20 cellular contexts compared by ENCODE assay signal in the genomic region with DNA sequence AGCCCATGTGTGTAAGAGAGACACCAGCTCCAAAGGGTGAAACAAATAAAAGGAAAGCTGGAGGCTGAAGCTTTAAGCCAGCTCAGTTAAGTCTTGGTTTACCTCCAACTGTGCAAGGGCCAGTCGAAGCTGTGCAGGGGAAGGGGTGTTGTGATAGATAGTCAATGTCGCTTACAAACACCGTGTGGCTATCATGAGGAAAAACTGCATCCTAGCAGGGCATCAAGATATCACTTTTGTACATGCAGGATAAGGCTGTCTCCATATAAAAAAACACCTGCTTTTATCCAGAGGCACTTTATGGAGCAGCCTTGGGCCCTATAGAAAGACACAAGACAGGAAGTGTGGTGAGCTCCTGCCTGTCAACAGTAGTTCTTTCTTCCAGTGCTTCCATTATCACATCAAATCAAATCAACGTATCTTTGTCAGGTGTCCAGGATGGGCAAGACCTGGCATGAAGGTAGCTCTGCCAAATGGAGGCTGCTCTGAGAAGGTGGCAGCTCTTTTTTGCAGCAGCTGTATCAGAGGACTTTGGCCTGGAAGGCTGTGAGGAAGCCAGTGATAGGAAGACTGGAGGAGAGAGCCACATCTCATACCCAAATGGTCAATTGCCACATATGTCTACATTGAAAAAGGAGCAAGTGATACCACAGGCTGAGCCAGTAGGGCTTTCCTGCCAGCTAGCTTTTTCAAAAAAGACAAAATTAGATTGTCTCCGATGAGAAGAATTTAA. TPM values are rescaled to one million over a fixed set of nuclear protein-coding genes. Genes with fewer than 3 reads are reported as not detected.
DNase-seq lines count a peak whose midpoint lies in the region; ATAC-seq, FAIRE-seq and TF ChIP-seq lines count a peak whose summit lies in the region.
"Had no signal": no experiment of that assay in that cellular context is flagged by ENCODE, and none has a peak within 500 bp of the region (broad histone marks: within the 10 kb centered on the region; RNA-seq: fewer than 3 reads in every experiment).

No MANE protein-coding gene starts in this region.

- H3K9me3 ChIP-seq in HepG2 (ENCODE audit: low read length) (no peaks in the 10 kb centered on the region), small intestine (ENCODE audit: control insufficient read depth, low read depth) (no peaks in the 10 kb centered on the region)
- H3K9me3 ChIP-seq: neutrophil had no signal

- H3K27me3 ChIP-seq in HepG2 (ENCODE audit: control insufficient read depth in 1 of 2, insufficient read depth in 2 of 2, low read length in 2 of 2) (no peaks in the 10 kb centered on the region), small intestine (ENCODE audit: control insufficient read depth in 2 of 2, insufficient read depth in 2 of 2, low read length in 2 of 2) (no peaks in the 10 kb centered on the region)
- H3K27me3 ChIP-seq: neutrophil had no signal

- H3K4me1 ChIP-seq in HepG2 (ENCODE audit: insufficient read depth, low read length) (peaks cover 53% of the 10 kb centered on the region), small intestine (ENCODE audit: control insufficient read depth in 2 of 2, insufficient read depth in 1 of 2, low read depth in 1 of 2, low read length in 1 of 2) (peaks cover 0 to 2% of the 10 kb centered on the region in 2 donors)

- peak overlapping the region; percentile 39 for H3K4me2 ChIP-seq in HepG2 (ENCODE audit: low read depth, low read length)

- H3K4me1 Mint-ChIP-seq in MCF 10A (ENCODE audit: insufficient read depth, unreplicated experiment): peaks cover 27% of the 10 kb centered on the region
- H3K4me1 Mint-ChIP-seq in naive thymus-derived CD8-positive, alpha-beta T cell: no peaks in the 10 kb centered on the region
- H3K4me1 Mint-ChIP-seq: activated CD4-positive, alpha-beta T cell treated with anti-CD3 and anti-CD28 coated beads for 36 hours; brain had no signal

- no peaks in the 10 kb centered on the region for H3K36me3 Mint-ChIP-seq in MCF 10A (ENCODE audit: insufficient read depth, unreplicated experiment)
- peaks cover 0 to 6% (median 0%) of the 10 kb centered on the region in 3 donors for H3K36me3 Mint-ChIP-seq in naive thymus-derived CD8-positive, alpha-beta T cell
- H3K36me3 Mint-ChIP-seq: brain had no signal

- in situ Hi-C loops in HepG2 (cut with HindIII; ENCODE audit: extremely low pct_ligation_motif_present, low pct_unique_long_range_greater_than_20kb): no loop called here

- TF ChIP-seq CTCF in MCF 10A (IDR thresholded peaks at IDR 0.05; ENCODE audit: unreplicated experiment): no peak
- no peak for TF ChIP-seq CTCF in HepG2 (CRISPR knock-in tag; IDR thresholded peaks at IDR 0.05)

- no peaks in the 10 kb centered on the region for H3K36me3 ChIP-seq in HepG2 (replicated peaks in 1 of 2; ENCODE audit: control insufficient read depth in 1 of 2, insufficient read depth in 2 of 2, low read length in 2 of 2)
- H3K36me3 ChIP-seq in small intestine (ENCODE audit: control insufficient read depth in 2 of 2, insufficient read depth in 2 of 2, low read length in 2 of 2): no peaks in the 10 kb centered on the region
- H3K36me3 ChIP-seq: neutrophil had no signal

- CTCF ChIA-PET in MCF 10A (lab: Yijun Ruan, JAX): interaction anchor here (0.7 to 1.9 kb wide), 6 partner anchors 14 to 1431 kb away, joined by 3 to 8 read pairs (median 3); partner anchors contain the start of gene SELENOP
- CTCF ChIA-PET in HepG2 (lab: Yijun Ruan, JAX; ENCODE audit: low intra/inter-chr PET ratio, low total read pairs): no interaction called here

- peak overlapping the region; percentile 81 for H3K27ac Mint-ChIP-seq in MCF 10A (ENCODE audit: low read depth, unreplicated experiment)
- no peak overlapping the region for H3K27ac Mint-ChIP-seq in naive thymus-derived CD8-positive, alpha-beta T cell
- H3K27ac Mint-ChIP-seq: activated CD4-positive, alpha-beta T cell treated with anti-CD3 and anti-CD28 coated beads for 36 hours; activated naive CD4-positive, alpha-beta T cell treated with anti-CD3 and anti-CD28 coated beads for 36 hours; T-helper 1 cell treated with Interleukin-12 subunit alpha and Interleukin-12 subunit beta and Interleukin-4 antibody, amounts not matched to agents 30 μg/mL and 1 μg/mL, for 36 hours had no signal

- FAIRE-seq in GM12891 (lab: Jason Lieb, UNC): peak; percentile 23
- no peak for FAIRE-seq in HepG2 (lab: Jason Lieb, UNC)
- FAIRE-seq in small intestine (lab: Jason Lieb, UNC): no peak
- FAIRE-seq: GM19239, RCC 7860 had no signal

- peak overlapping the region; percentile 2 for H2AFZ ChIP-seq in HepG2 (ENCODE audit: low read length)

- TF ChIP-seq POLR2A in GM12891 (IDR thresholded peaks at IDR 0.05; ENCODE audit: low read depth, low read length) (no peak), HepG2 (IDR thresholded peaks at IDR 0.05; ENCODE audit: insufficient read depth in 1 of 2, low read depth in 2 of 2, low read length in 2 of 2) (no peak)

- TF ChIP-seq EP300 in HepG2 (IDR thresholded peaks at IDR 0.05; ENCODE audit: low read depth in 2 of 2, low read length in 2 of 2): no peak
- no peak for TF ChIP-seq EP300 in HepG2 (CRISPR knock-in tag; IDR thresholded peaks at IDR 0.05; ENCODE audit: borderline replicate concordance)

- H3K27me3 Mint-ChIP-seq in MCF 10A (ENCODE audit: insufficient read depth, unreplicated experiment): no peaks in the 10 kb centered on the region
- H3K27me3 Mint-ChIP-seq in naive thymus-derived CD8-positive, alpha-beta T cell: peaks cover 0 to 6% (median 4%) of the 10 kb centered on the region in 5 donors
- H3K27me3 Mint-ChIP-seq: brain had no signal

- no peaks in the 10 kb centered on the region for H4K20me1 ChIP-seq in HepG2 (ENCODE audit: insufficient read depth, low read length)

- H3K4me3 Mint-ChIP-seq in MCF 10A (ENCODE audit: unreplicated experiment): peak overlapping the region; percentile 35
- H3K4me3 Mint-ChIP-seq in naive thymus-derived CD8-positive, alpha-beta T cell: no peak overlapping the region
- H3K4me3 Mint-ChIP-seq: activated CD4-positive, alpha-beta T cell treated with anti-CD3 and anti-CD28 coated beads for 36 hours; activated naive CD4-positive, alpha-beta T cell treated with anti-CD3 and anti-CD28 coated beads for 36 hours; brain; T-helper 1 cell treated with Interleukin-12 subunit alpha and Interleukin-12 subunit beta and Interleukin-4 antibody, amounts not matched to agents 30 μg/mL and 1 μg/mL, for 36 hours had no signal

- no peak overlapping the region for H3K9ac ChIP-seq in HepG2 (ENCODE audit: insufficient read depth, low read depth, low read length)

- H3K27ac ChIP-seq in HepG2 (ENCODE audit: extremely low read length, insufficient read depth, low read length) (peak overlapping the region; percentile 19), small intestine (ENCODE audit: low read depth in 1 of 2, low read length in 1 of 2) (peak overlapping the region in 1 of 2 donors; percentile 41)
- H3K27ac ChIP-seq: neutrophil had no signal

- no TSS peak for BruUV-seq in MCF 10A (replicated peaks; lab: Mats Ljungman, UMichigan)
- no TSS peak for BruUV-seq in HepG2 (replicated peaks; lab: Mats Ljungman, UMichigan)

- no peak for DNase-seq in GM12891 (ENCODE audit: insufficient read length, low spot score)
- DNase-seq in MCF 10A (ENCODE audit: unreplicated experiment): no peak
- no peak for DNase-seq in HepG2 (ENCODE audit: low spot score)
- peak; percentile 57 for DNase-seq in small intestine
- no peak for DNase-seq in naive thymus-derived CD8-positive, alpha-beta T cell
- DNase-seq in NCI-H1092 (lab: John Stamatoyannopoulos, UW): no peak
- no peak for DNase-seq in C1 segment of cervical spinal cord (lab: John Stamatoyannopoulos, UW)
- no peak for DNase-seq in cerebellum (ENCODE audit: low spot score)
- DNase-seq: activated CD4-positive, alpha-beta T cell treated with anti-CD3 and anti-CD28 coated beads for 36 hours; activated naive CD4-positive, alpha-beta T cell treated with anti-CD3 and anti-CD28 coated beads for 36 hours; Calu3; effector CD4-positive, alpha-beta T cell; mesendoderm; NCI-H187; NCI-H524 had no signal

- ATAC-seq in HepG2: peak; percentile 36
- no peak for ATAC-seq in naive thymus-derived CD8-positive, alpha-beta T cell
- ATAC-seq: activated CD4-positive, alpha-beta T cell treated with anti-CD3 and anti-CD28 coated beads for 36 hours had no signal

- intact Hi-C loops in MCF 10A (cut with micrococcal nuclease) (no loop called here), HepG2 (cut with micrococcal nuclease; ENCODE audit: unreplicated experiment) (loop anchor here (2.0 kb wide), 1 partner anchor 16 kb away; no protein-coding TSS in a partner anchor)

- H3K4me3 ChIP-seq in HepG2 (replicated peaks in 1 of 3; ENCODE audit: insufficient read depth in 1 of 3, low read depth in 2 of 3, low read length in 3 of 3) (no peak overlapping the region), small intestine (ENCODE audit: low read depth in 1 of 2, low read length in 2 of 2) (no peak overlapping the region)

- H3K79me2 ChIP-seq in HepG2 (ENCODE audit: insufficient read depth, low read length): peaks cover 18% of the 10 kb centered on the region

- no peak for TF ChIP-seq RAD21 in HepG2 (CRISPR knock-in tag; IDR thresholded peaks at IDR 0.05)

- no peaks in the 10 kb centered on the region for H3K9me3 Mint-ChIP-seq in MCF 10A (ENCODE audit: unreplicated experiment)
- peaks cover 0 to 21% (median 6%) of the 10 kb centered on the region in 9 donors for H3K9me3 Mint-ChIP-seq in naive thymus-derived CD8-positive, alpha-beta T cell
- H3K9me3 Mint-ChIP-seq: activated naive CD4-positive, alpha-beta T cell treated with anti-CD3 and anti-CD28 coated beads for 36 hours; T-helper 1 cell treated with Interleukin-12 subunit alpha and Interleukin-12 subunit beta and Interleukin-4 antibody, amounts not matched to agents 30 μg/mL and 1 μg/mL, for 36 hours had no signal

- WGBS in HepG2 (ENCODE audit: low lambda C conversion rate): 94% methylated on average over 5 of the region's 5 CpGs
- WGBS in small intestine, 3 donors: 51 to 65% (median 57%) methylated on average over 5 of the region's 5 CpGs

- POLR2A ChIA-PET in MCF 10A (lab: Yijun Ruan, JAX) (interaction anchor here (0.7 to 4.7 kb wide), 8 partner anchors 10 to 937 kb away, joined by 3 to 61 read pairs (median 5); partner anchors contain the start of genes RIMOC1 and SELENOP), HepG2 (lab: Yijun Ruan, JAX) (interaction anchor here (1.1 to 1.4 kb wide), 2 partner anchors 17 to 29 kb away, joined by 3 to 12 read pairs; partner anchors contain the start of gene SELENOP)
- POLR2A ChIA-PET in naive thymus-derived CD8-positive, alpha-beta T cell (lab: Charles Lee): no interaction called here

RNA-seq across cellular contexts. Expression of gene SELENOP, which starts 29.3 kb away (rescaled TPM):
- 0.47 TPM for polyA plus RNA-seq in GM12891 (2012; ENCODE audit: low read depth, missing spikeins)
- total RNA-seq in MCF 10A (2022) (5.8 and 8.3 TPM in 2 replicates), HepG2 (2016; rRNA removed; fragmentation: Illumina TruSeq; extraction: Trizol) (1,596 and 1,895 TPM in 2 replicates), cerebellum (82.0 TPM)
- total RNA-seq in HepG2 (2016; cell fraction: cytosol; rRNA removed; fragmentation: Illumina TruSeq; extraction: Trizol; ENCODE audit: low read depth): 296 and 300 TPM in 2 replicates
- 1,577 and 1,852 TPM in 2 replicates for total RNA-seq in HepG2 (2016; cell fraction: insoluble cytoplasmic fraction; rRNA removed; fragmentation: Illumina TruSeq; extraction: Trizol)
- 957 and 1,066 TPM in 2 replicates for total RNA-seq in HepG2 (2016; cell fraction: membrane; rRNA removed; fragmentation: Illumina TruSeq; extraction: Trizol)
- total RNA-seq in HepG2 (2016; cell fraction: nucleus; rRNA removed; fragmentation: Illumina TruSeq; extraction: Trizol): 1,184 and 1,437 TPM in 2 replicates
- polyA plus RNA-seq in HepG2 (2011; rRNA removed) (1,422 and 2,083 TPM in 2 replicates), small intestine (100 to 1,000 TPM; 204 to 735 (median 705) TPM)
- polyA plus RNA-seq in HepG2 (2011; cell fraction: cytosol; rRNA removed): 1,126 and 1,365 TPM in 2 replicates
- 348 and 391 TPM in 2 replicates for polyA plus RNA-seq in HepG2 (2011; cell fraction: nucleus; rRNA removed)
- 1,145 and 1,833 TPM in 2 replicates for polyA plus RNA-seq in HepG2 (2012)
- polyA plus RNA-seq in HepG2 (2016; cell fraction: cytosol; fragmentation: Illumina TruSeq; extraction: Trizol; ENCODE audit: low read depth): 164 and 181 TPM in 2 replicates
- 1,195 and 1,209 TPM in 2 replicates for polyA plus RNA-seq in HepG2 (2016; cell fraction: insoluble cytoplasmic fraction; fragmentation: Illumina TruSeq; extraction: Trizol; ENCODE audit: low read depth)
- 458 and 520 TPM in 2 replicates for polyA plus RNA-seq in HepG2 (2016; cell fraction: membrane; fragmentation: Illumina TruSeq; extraction: Trizol; ENCODE audit: low read depth)
- polyA plus RNA-seq in HepG2 (2016; cell fraction: nucleus; fragmentation: Illumina TruSeq; extraction: Trizol; ENCODE audit: insufficient read depth, low read depth): 1,480 and 1,518 TPM in 2 replicates
- 1.0 and 783 TPM in 2 replicates for polyA minus RNA-seq in HepG2 (2011; rRNA and poly(A)+ RNA removed; ENCODE audit: low replicate concordance)
- 1,217 and 1,367 TPM in 2 replicates for polyA minus RNA-seq in HepG2 (2011; cell fraction: cytosol; rRNA and poly(A)+ RNA removed)
- polyA minus RNA-seq in HepG2 (2011; cell fraction: nucleus; rRNA and poly(A)+ RNA removed): 527 and 880 TPM in 2 replicates
- total RNA-seq in naive thymus-derived CD8-positive, alpha-beta T cell: 1 to 10 TPM; 2.5 to 3.9 TPM
- under 1 TPM in 2 of 3 donors, not detected in 1; 0.44 to 0.52 TPM for polyA plus RNA-seq in naive thymus-derived CD8-positive, alpha-beta T cell
- total RNA-seq: activated CD4-positive, alpha-beta T cell treated with anti-CD3 and anti-CD28 coated beads for 36 hours; activated naive CD4-positive, alpha-beta T cell treated with anti-CD3 and anti-CD28 coated beads for 36 hours had no signal
